In the genomic region with DNA sequence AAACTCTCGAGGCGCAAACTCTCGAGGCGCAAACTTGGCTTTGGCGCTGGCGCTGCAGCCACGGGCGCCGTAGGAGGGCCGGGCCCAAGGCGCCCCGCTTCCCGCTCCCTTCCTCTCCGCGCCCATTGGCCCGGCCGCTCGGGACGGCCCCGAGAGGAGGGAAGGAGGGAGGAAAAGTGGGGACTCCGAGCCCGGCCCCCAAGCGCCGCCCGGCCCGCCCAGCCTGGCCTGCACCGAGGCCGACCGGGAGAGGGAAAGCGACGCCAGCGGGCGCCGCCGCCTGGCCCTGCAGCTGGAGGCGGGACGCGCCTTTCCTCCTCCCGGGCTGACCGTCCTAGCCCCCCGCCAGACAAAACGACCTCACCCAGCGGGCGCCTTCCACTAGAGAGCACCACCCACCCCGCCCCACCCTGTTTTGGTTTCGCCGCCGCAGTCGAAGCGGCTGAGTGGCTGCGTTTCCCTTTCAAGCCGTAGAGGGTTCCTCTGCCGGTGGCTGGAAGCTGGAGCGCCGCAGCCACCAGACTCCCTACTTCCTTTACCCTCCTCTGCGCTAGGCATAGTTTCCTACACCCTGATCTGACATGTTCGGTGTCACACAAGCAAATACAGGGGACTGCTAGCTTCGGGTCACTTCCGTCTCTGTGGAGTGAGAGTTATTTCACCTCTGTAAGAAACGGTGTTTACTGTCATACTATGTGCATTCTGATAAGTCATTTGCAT, we compare ENCODE assay signal across 8 cellular contexts. TPM values are rescaled to one million over a fixed set of nuclear protein-coding genes. Genes with fewer than 3 reads are reported as not detected.
A peak's percentile ranks its signal among the peaks of the same experiment; 100 is the strongest.
DNase-seq lines count a peak whose midpoint lies in the region; ATAC-seq and TF ChIP-seq lines count a peak whose summit lies in the region.

A gene with protein sequence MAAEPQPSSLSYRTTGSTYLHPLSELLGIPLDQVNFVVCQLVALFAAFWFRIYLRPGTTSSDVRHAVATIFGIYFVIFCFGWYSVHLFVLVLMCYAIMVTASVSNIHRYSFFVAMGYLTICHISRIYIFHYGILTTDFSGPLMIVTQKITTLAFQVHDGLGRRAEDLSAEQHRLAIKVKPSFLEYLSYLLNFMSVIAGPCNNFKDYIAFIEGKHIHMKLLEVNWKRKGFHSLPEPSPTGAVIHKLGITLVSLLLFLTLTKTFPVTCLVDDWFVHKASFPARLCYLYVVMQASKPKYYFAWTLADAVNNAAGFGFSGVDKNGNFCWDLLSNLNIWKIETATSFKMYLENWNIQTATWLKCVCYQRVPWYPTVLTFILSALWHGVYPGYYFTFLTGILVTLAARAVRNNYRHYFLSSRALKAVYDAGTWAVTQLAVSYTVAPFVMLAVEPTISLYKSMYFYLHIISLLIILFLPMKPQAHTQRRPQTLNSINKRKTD (minus strand): TSS at position 78 of the 720 bp plus-strand sequence. CDS start 235 bp downstream, outside the sequence.

- ATAC-seq in GM18868 (IDR thresholded peaks at IDR 0.05; ENCODE audit: unreplicated experiment) (peak; percentile 84), HG03097 (IDR thresholded peaks at IDR 0.05; ENCODE audit: low FRiP score, unreplicated experiment) (peak; percentile 86)

- peak within 1 kb of the TSS; percentile 59 for H3K27ac ChIP-seq in AG04450 (ENCODE audit: low read depth, low read length)

- peak; percentile 70 for DNase-seq in AG04450 (ENCODE audit: low read depth, low spot score)
- DNase-seq in NCI-H2196 (lab: John Stamatoyannopoulos, UW; ENCODE audit: unreplicated experiment), result peak; percentile 89
- DNase-seq in cerebellar cortex (ENCODE audit: low spot score), result peak; percentile 32
- peak; percentile 93 for DNase-seq in kidney tubule cell (ENCODE audit: low spot score)
- peak; percentile 7 to 23 for DNase-seq in stimulated activated CD4-positive, alpha-beta T cell treated with anti-CD3 and anti-CD28 coated beads, Interleukin-1b, Interleukin-23, amount 100 ng/mL, for 1 hour (ENCODE audit: low read depth in 2 of 2)

- CTCF ChIA-PET in AG04450 (lab: Charles Lee), result interaction anchor here (0.9 to 3.1 kb wide), 4 partner anchors 14 to 315 kb away, joined by 3 to 18 read pairs (median 5); no protein-coding TSS in a partner anchor

- POLR2A ChIA-PET in AG04450 (lab: Yijun Ruan, JAX), result interaction anchor here (0.9 kb wide), 1 partner anchor 86 kb away, joined by 3 read pairs; no protein-coding TSS in a partner anchor

- H3K9me3 ChIP-seq in AG04450 (ENCODE audit: control insufficient read depth, insufficient read depth, low read length), result no peaks in the 10 kb centered on the region; the same call in 1 of the 2 replicates

- H3K4me3 ChIP-seq in AG04450 (ENCODE audit: low read depth, low read length), result peak within 1 kb of the TSS; percentile 89
- H3K4me3 ChIP-seq in WI38 (ENCODE audit: low read depth, low read length), result peak within 1 kb of the TSS; percentile 83

- peak; percentile 21; the same call in 1 of the 2 replicates for TF ChIP-seq CTCF in AG04450 (IDR thresholded peaks at IDR 0.05; ENCODE audit: low read depth, low read length)
- no peak for TF ChIP-seq CTCF in WI38 (IDR thresholded peaks at IDR 0.05; ENCODE audit: low read depth, low read length)

- no peaks in the 10 kb centered on the region for H3K27me3 ChIP-seq in AG04450 (ENCODE audit: control insufficient read depth, insufficient read depth, low read length)

RNA-seq across cellular contexts. Expression of the gene that starts here (rescaled TPM):
- 1.9 and 2.1 TPM in 2 replicates for polyA plus RNA-seq in AG04450 (2011; rRNA removed)
- polyA minus RNA-seq in AG04450 (2011; rRNA and poly(A)+ RNA removed), result 4.5 and 5.0 TPM in 2 replicates

Comparison
In these comparisons a context has a peak if more than half of its experiments do, and no peak if none do; other contexts are left out.
1. Peak in every context shown above with its lines: DNase-seq, ATAC-seq, H3K4me3 ChIP-seq and H3K27ac ChIP-seq.
2. DNase-seq: peak in every context shown above with its lines; median percentile 93 in kidney tubule cell; 89 in NCI-H2196; 70 in AG04450; 32 in cerebellar cortex; 15 in stimulated activated CD4-positive, alpha-beta T cell treated with anti-CD3 and anti-CD28 coated beads, Interleukin-1b, Interleukin-23, amount 100 ng/mL, for 1 hour.